ENCODE assay signal across 14 cellular contexts in the genomic region with DNA sequence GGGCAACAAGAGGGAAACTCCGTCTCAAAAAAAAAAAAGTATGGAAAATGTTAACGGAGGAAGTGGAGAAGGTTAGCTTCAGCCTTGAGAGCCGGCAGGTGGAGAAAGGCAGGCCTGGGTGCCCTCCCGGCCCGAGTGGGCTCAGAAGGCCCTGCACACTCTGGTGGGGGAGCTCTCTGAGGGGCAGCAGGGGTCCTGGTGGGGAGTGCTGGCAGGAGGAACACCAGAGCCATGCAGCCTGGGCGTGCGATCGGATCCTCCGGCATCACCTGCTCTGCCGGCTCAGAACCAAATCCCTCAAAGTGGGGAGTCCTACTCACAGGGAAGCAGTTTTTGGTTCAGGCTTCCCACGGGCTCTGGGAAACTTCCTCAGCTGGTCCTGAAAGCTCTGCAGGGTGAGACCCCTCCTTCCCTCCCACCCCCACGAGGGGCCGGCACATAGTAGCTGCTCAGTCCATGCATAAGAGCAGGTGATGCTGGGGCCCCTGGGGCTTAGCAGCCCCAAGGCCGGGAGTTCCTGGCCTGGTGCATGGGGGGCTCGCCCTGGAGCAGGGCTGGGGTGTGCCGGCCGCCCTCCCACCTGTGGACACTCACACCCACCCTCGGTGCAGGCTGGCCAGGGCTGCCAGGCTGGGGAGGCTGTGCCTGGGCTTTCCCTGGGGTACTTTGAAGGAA. TPM values are rescaled to one million over a fixed set of nuclear protein-coding genes. Genes with fewer than 3 reads are reported as not detected.
A peak's percentile ranks its signal among the peaks of the same experiment; 100 is the strongest.
DNase-seq lines count a peak whose midpoint lies in the region; FAIRE-seq and TF ChIP-seq lines count a peak whose summit lies in the region.
"Had no signal": no experiment of that assay in that cellular context is flagged by ENCODE, and none has a peak within 500 bp of the region (broad histone marks: within the 10 kb centered on the region; RNA-seq: fewer than 3 reads in every experiment).

No MANE protein-coding gene starts in this region.

- H2AFZ ChIP-seq in PC-9 = no peak overlapping the region

- H4K20me1 ChIP-seq in PC-9 (ENCODE audit: insufficient read depth) = no peaks in the 10 kb centered on the region

- H3K36me3 Mint-ChIP-seq in glutamatergic neuron (ENCODE audit: unreplicated experiment) = peaks cover 31% of the 10 kb centered on the region
- H3K36me3 Mint-ChIP-seq in progenitor cell of endocrine pancreas (ENCODE audit: insufficient read depth) = peaks cover 32% of the 10 kb centered on the region

- H3K9me2 ChIP-seq in PC-9 (ENCODE audit: insufficient read depth) = no peaks in the 10 kb centered on the region

- H3K36me3 ChIP-seq in PC-9 (ENCODE audit: low read depth) = no peaks in the 10 kb centered on the region
- H3K36me3 ChIP-seq: breast epithelium had no signal

- H3K9me3 ChIP-seq in PC-9 (ENCODE audit: insufficient read depth, low read depth) = no peaks in the 10 kb centered on the region
- H3K9me3 ChIP-seq: breast epithelium had no signal

- peaks cover 9% of the 10 kb centered on the region for H3K27me3 Mint-ChIP-seq in glutamatergic neuron (ENCODE audit: unreplicated experiment)
- H3K27me3 Mint-ChIP-seq in progenitor cell of endocrine pancreas = no peaks in the 10 kb centered on the region

- no peak for TF ChIP-seq CTCF in PC-9 (conservative IDR thresholded peaks at IDR 0.05)
- TF ChIP-seq CTCF in glutamatergic neuron (IDR thresholded peaks at IDR 0.05; ENCODE audit: partially characterized antibody, unreplicated experiment) = no peak
- no peak for TF ChIP-seq CTCF in progenitor cell of endocrine pancreas (IDR thresholded peaks at IDR 0.05; ENCODE audit: unreplicated experiment)
- no peak for TF ChIP-seq CTCF in RWPE1 (conservative IDR thresholded peaks at IDR 0.05; ENCODE audit: low read depth)

- H3K4me3 ChIP-seq in PC-9 = no peak overlapping the region

- peaks cover 2% of the 10 kb centered on the region for H3K4me1 Mint-ChIP-seq in glutamatergic neuron (ENCODE audit: low read depth, unreplicated experiment)
- H3K4me1 Mint-ChIP-seq in progenitor cell of endocrine pancreas (ENCODE audit: low read depth) = peaks cover 6% of the 10 kb centered on the region

- TF ChIP-seq POLR2A in GM12892 (IDR thresholded peaks at IDR 0.05; ENCODE audit: low read depth, low read length) = no peak

- H3K27me3 ChIP-seq in PC-9 (ENCODE audit: insufficient read depth, low read depth) = no peaks in the 10 kb centered on the region
- H3K27me3 ChIP-seq: breast epithelium had no signal

- FAIRE-seq in GM12892 (lab: Jason Lieb, UNC) = no peak

- H3K27ac ChIP-seq in PC-9 = no peak overlapping the region
- H3K27ac ChIP-seq in RWPE1 = no peak overlapping the region

- POLR2A ChIA-PET in PC-9 (lab: Charles Lee; ENCODE audit: unreplicated experiment) (no interaction called here), RWPE1 (lab: Yijun Ruan, JAX; ENCODE audit: low non-redundant PET) (no interaction called here)

- no peaks in the 10 kb centered on the region for H3K4me1 ChIP-seq in PC-9 (replicated peaks; ENCODE audit: insufficient read depth)

- H3K79me2 ChIP-seq in PC-9 (ENCODE audit: low read depth) = no peaks in the 10 kb centered on the region

- DNase-seq in AG20443 (ENCODE audit: low spot score) = peak; percentile 3
- no peak for DNase-seq in PC-9
- DNase-seq in glutamatergic neuron = no peak
- no peak for DNase-seq in progenitor cell of endocrine pancreas (ENCODE audit: low spot score, unreplicated experiment)
- DNase-seq in RWPE1 (ENCODE audit: low spot score) = no peak
- no peak for DNase-seq in NCI-H146 (lab: John Stamatoyannopoulos, UW)
- DNase-seq in GM12892 (ENCODE audit: insufficient read length) = no peak
- no peak for DNase-seq in NCI-H345 treated with DMSO at 0.1 percent for 48 hours (lab: John Stamatoyannopoulos, UW; ENCODE audit: unreplicated experiment)
- DNase-seq: AML-193, HFFc6, NCI-H1417, NCI-H82 had no signal

- H3K9me3 Mint-ChIP-seq in glutamatergic neuron (ENCODE audit: unreplicated experiment) (peaks cover 5% of the 10 kb centered on the region), progenitor cell of endocrine pancreas (ENCODE audit: low read depth) (peaks cover 15% of the 10 kb centered on the region)

- no peak overlapping the region for H3K4me2 ChIP-seq in PC-9

- H3K27ac Mint-ChIP-seq in glutamatergic neuron (ENCODE audit: unreplicated experiment) (peak overlapping the region; percentile 48), progenitor cell of endocrine pancreas (peak overlapping the region; percentile 79)
- H3K27ac Mint-ChIP-seq: HFFc6, IgD-negative memory B cell had no signal

- H3K4me3 Mint-ChIP-seq in glutamatergic neuron (ENCODE audit: unreplicated experiment) (peak overlapping the region; percentile 82), progenitor cell of endocrine pancreas (ENCODE audit: low read depth) (peak overlapping the region; percentile 77)

- CTCF ChIA-PET in PC-9 (lab: Charles Lee) = no interaction called here
- CTCF ChIA-PET in RWPE1 (lab: Yijun Ruan, JAX) = no interaction called here

- intact Hi-C loops in PC-9 (cut with micrococcal nuclease; ENCODE audit: unreplicated experiment) = no loop called here

- BruUV-seq in PC-9 (replicated peaks; lab: Mats Ljungman, UMichigan) = TSS peak; percentile 41

- no peaks in the 10 kb centered on the region for H3F3A ChIP-seq in PC-9 (ENCODE audit: insufficient read depth, low read depth)

RNA-seq across cellular contexts. Expression of a gene that starts 1.2 kb away (rescaled TPM):
- 14.0 and 22.5 TPM in 2 replicates for total RNA-seq in PC-9 (2021)
- total RNA-seq in glutamatergic neuron (ENCODE audit: unreplicated experiment) = 33.7 TPM
- total RNA-seq in progenitor cell of endocrine pancreas = 40.4 and 40.6 TPM in 2 replicates
- 0.21 TPM for polyA plus RNA-seq in GM12892 (2012; ENCODE audit: missing spikeins)
- polyA plus RNA-seq: IgD-negative memory B cell had no signal

RNA-seq across cellular contexts. Expression of a gene that starts 15.2 kb away (rescaled TPM):
- 111 and 115 TPM in 2 replicates for total RNA-seq in PC-9 (2021)
- 118 TPM for total RNA-seq in glutamatergic neuron (ENCODE audit: unreplicated experiment)
- total RNA-seq in progenitor cell of endocrine pancreas = 95.6 and 103 TPM in 2 replicates
- 40.0 TPM for polyA plus RNA-seq in GM12892 (2012; ENCODE audit: missing spikeins)

RNA-seq across cellular contexts. Expression of a gene that starts 20.1 kb away (rescaled TPM):
- total RNA-seq in PC-9 (2021) (28.8 and 34.1 TPM in 2 replicates), glutamatergic neuron (ENCODE audit: unreplicated experiment) (28.1 TPM), progenitor cell of endocrine pancreas (31.8 and 34.2 TPM in 2 replicates)
- 31.9 TPM for polyA plus RNA-seq in GM12892 (2012; ENCODE audit: missing spikeins)

RNA-seq across cellular contexts. Expression of a gene that starts 38.1 kb away (rescaled TPM):
- total RNA-seq in PC-9 (2021) (7.9 and 11.0 TPM in 2 replicates), glutamatergic neuron (ENCODE audit: unreplicated experiment) (14.6 TPM), progenitor cell of endocrine pancreas (13.3 and 14.3 TPM in 2 replicates)
- 1.4 TPM for polyA plus RNA-seq in GM12892 (2012; ENCODE audit: missing spikeins)
